In genomic region chr12:27814411-27814810, GRCh38 we compare ENCODE assay signal across 30 cellular contexts. TPM values are rescaled to one million over a fixed set of nuclear protein-coding genes. Genes with fewer than 3 reads are reported as not detected.
DNase-seq lines count a peak whose midpoint lies in the region; ATAC-seq and TF ChIP-seq lines count a peak whose summit lies in the region.
"Had no signal": no experiment of that assay in that cellular context is flagged by ENCODE, and none has a peak within 500 bp of the region (broad histone marks: within the 10 kb centered on the region; RNA-seq: fewer than 3 reads in every experiment).

No MANE protein-coding gene starts in this region.

- H3K4me1 ChIP-seq in IMR-90 (ENCODE audit: control insufficient read depth, insufficient read depth, low read length) (peaks cover 9% of the 10 kb centered on the region), foreskin keratinocyte (no peaks in the 10 kb centered on the region), mucosa of descending colon (ENCODE audit: low read depth) (no peaks in the 10 kb centered on the region)

- no peak overlapping the region for H4K8ac ChIP-seq in IMR-90 (ENCODE audit: low read depth in 2 of 2, low read length in 2 of 2)

- DNase-seq in Daoy (ENCODE audit: low read depth) (peak; percentile 9), IMR-90 (no peak), SK-MEL-5 (ENCODE audit: low read depth, low spot score) (peak; percentile 90), foreskin keratinocyte (peak; percentile 13 to 60), NCI-H2107 treated with DMSO at 0.1 percent for 48 hours (lab: John Stamatoyannopoulos, UW; ENCODE audit: unreplicated experiment) (no peak), mucosa of descending colon (no peak)
- no peak for DNase-seq in activated CD4-positive, alpha-beta T cell treated with anti-CD3 and anti-CD28 coated beads, Interleukin-2, amount 50 U/mL, for 1 hour
- DNase-seq: activated CD4-positive, alpha-beta T cell treated with anti-CD3 and anti-CD28 coated beads for 48 hours; activated CD8-positive, alpha-beta memory T cell treated with anti-CD3 and anti-CD28 coated beads for 24 hours; activated effector memory CD4-positive, alpha-beta T cell treated with Interleukin-2 at 50 U/mL for 16 hours; activated T-cell treated with anti-CD3 and anti-CD28 coated beads for 4 hours; cerebellar nuclear complex; dermis blood vessel endothelial cell; DMS79 treated with DMSO at 0.1 percent for 48 hours; MV-4-11; NCI-H1436 treated with DMSO at 0.1 percent for 48 hours; NCI-H2081 treated with DMSO at 0.1 percent for 48 hours; pancreas; SIG-M5; substantia nigra; SW 1271; T1000; WERI-Rb-1 had no signal

- H3K79me1 ChIP-seq in IMR-90 (ENCODE audit: low read depth in 1 of 2, low read length in 2 of 2) = no peaks in the 10 kb centered on the region

- H3K9me1 ChIP-seq in IMR-90 (ENCODE audit: insufficient read depth, low read length) = no peaks in the 10 kb centered on the region

- H3K23ac ChIP-seq in IMR-90 (ENCODE audit: low read depth, low read length) = no peak overlapping the region

- no peak overlapping the region for H2BK20ac ChIP-seq in IMR-90 (ENCODE audit: low read depth, low read length)

- TF ChIP-seq CTCF in IMR-90 (conservative IDR thresholded peaks at IDR 0.05; ENCODE audit: low read depth, low read length) = no peak
- TF ChIP-seq CTCF in foreskin keratinocyte (conservative IDR thresholded peaks at IDR 0.05) = no peak
- no peak for TF ChIP-seq CTCF in mucosa of descending colon (IDR thresholded peaks at IDR 0.05)

- dilution Hi-C loops in IMR-90 (cut with HindIII; ENCODE audit: low sequenced_read_pairs, unreplicated experiment) = no loop called here

- no peak for TF ChIP-seq POLR2A in IMR-90 (IDR thresholded peaks at IDR 0.05; ENCODE audit: low read depth, low read length)

- TF ChIP-seq RAD21 in IMR-90 (IDR thresholded peaks at IDR 0.05; ENCODE audit: low read length) = no peak

- H2AFZ ChIP-seq in IMR-90 (replicated peaks; ENCODE audit: low read length, poor library complexity) = no peak overlapping the region

- no peak overlapping the region for H2BK120ac ChIP-seq in IMR-90 (ENCODE audit: low read depth, low read length)

- H4K20me1 ChIP-seq in IMR-90 (ENCODE audit: insufficient read depth, low read length) = no peaks in the 10 kb centered on the region

- H3K27ac ChIP-seq in IMR-90 (ENCODE audit: insufficient read depth, low read length) = no peak overlapping the region
- H3K27ac ChIP-seq in foreskin keratinocyte = no peak overlapping the region
- H3K27ac ChIP-seq: pancreas, WERI-Rb-1 had no signal

- H3K4me2 ChIP-seq in IMR-90 (ENCODE audit: low read depth, low read length) = no peak overlapping the region

- H2AK5ac ChIP-seq in IMR-90 (ENCODE audit: low read depth, low read length) = no peak overlapping the region

- H2AK9ac ChIP-seq in IMR-90 (replicated peaks; ENCODE audit: low read depth, low read length, poor library complexity) = no peak overlapping the region

- no peak overlapping the region for H3K14ac ChIP-seq in IMR-90 (replicated peaks; ENCODE audit: low read depth, low read length)

- H3K9me3 ChIP-seq in IMR-90 (ENCODE audit: control insufficient read depth, insufficient read depth, low read length) (no peaks in the 10 kb centered on the region), mucosa of descending colon (no peaks in the 10 kb centered on the region)
- H3K9me3 ChIP-seq: pancreas had no signal

- no peak overlapping the region for H3K4ac ChIP-seq in IMR-90 (ENCODE audit: low read depth, low read length)

- CTCF ChIA-PET in IMR-90 (lab: Yijun Ruan, JAX) = no interaction called here

- intact Hi-C loops in IMR-90 (cut with micrococcal nuclease) (no loop called here), mucosa of descending colon (cut with DNase I, micrococcal nuclease) (no loop called here)

- no peak for ATAC-seq in IMR-90 (ENCODE audit: low read depth)
- peak; percentile 35 for ATAC-seq in foreskin keratinocyte
- no peak for ATAC-seq in mucosa of descending colon
- ATAC-seq: pancreas; stimulated activated memory B cell treated with anti-CD40 and anti-IgM and Interleukin-4, amounts not matched to agents 10 μg/mL and 1 μg/mL and 100 μg/mL, for 72 hours had no signal

- no peak overlapping the region for H4K5ac ChIP-seq in IMR-90 (ENCODE audit: low read depth, low read length)

- no peak overlapping the region for H3K56ac ChIP-seq in IMR-90 (ENCODE audit: extremely low read depth, insufficient read depth, low read length)

- BruUV-seq in IMR-90 (replicated peaks; lab: Mats Ljungman, UMichigan) = no TSS peak

- POLR2A ChIA-PET in IMR-90 (lab: Charles Lee; ENCODE audit: unreplicated experiment) = no interaction called here

- H3K27me3 ChIP-seq in IMR-90 (ENCODE audit: control insufficient read depth, insufficient read depth, low read length) (no peaks in the 10 kb centered on the region), foreskin keratinocyte (no peaks in the 10 kb centered on the region)
- H3K27me3 ChIP-seq: pancreas had no signal

- H3K4me3 ChIP-seq in IMR-90 (ENCODE audit: insufficient read depth, low read depth, low read length) (no peak overlapping the region), mucosa of descending colon (no peak overlapping the region)
- H3K4me3 ChIP-seq: pancreas had no signal

- no peak overlapping the region for H2BK5ac ChIP-seq in IMR-90 (ENCODE audit: low read depth, low read length, poor library complexity, severe bottlenecking)

- H4K91ac ChIP-seq in IMR-90 (ENCODE audit: insufficient read depth, low read depth, low read length) = no peak overlapping the region

- in situ Hi-C loops in IMR-90 (cut with MboI; ENCODE audit: low sequenced_read_pairs) (no loop called here), SK-MEL-5 (cut with HindIII; ENCODE audit: low pct_unique_long_range_greater_than_20kb, low sequenced_read_pairs) (no loop called here)

- H3K36me3 ChIP-seq in IMR-90 (ENCODE audit: control insufficient read depth, insufficient read depth, low read length) = no peaks in the 10 kb centered on the region
- H3K36me3 ChIP-seq in mucosa of descending colon (ENCODE audit: low read depth) = no peaks in the 10 kb centered on the region
- H3K36me3 ChIP-seq: pancreas, WERI-Rb-1 had no signal

- no peak overlapping the region for H2BK15ac ChIP-seq in IMR-90 (ENCODE audit: low read depth, low read length)

- WGBS in IMR-90 (ENCODE audit: extremely low coverage in 2 of 2, insufficient read length in 1 of 2), 2 experiments = no CpG with 5 or more reads among the region's 2 CpGs

- no peak overlapping the region for H3K9ac ChIP-seq in IMR-90 (ENCODE audit: low read depth, low read length)

- H3K18ac ChIP-seq in IMR-90 (ENCODE audit: low read depth, low read length) = no peak overlapping the region

TF ChIP-seq in IMR-90, 13 proteins besides CTCF, POLR2A, EP300 and RAD21:
- TF ChIP-seq FOS (IDR thresholded peaks at IDR 0.05; ENCODE audit: low read depth, low read length) = no peak
- peak; percentile 29; the same call in 1 of the 2 replicates for TF ChIP-seq USF2 (IDR thresholded peaks at IDR 0.05; ENCODE audit: low read depth, low read length)
- TF ChIP-seq MXI1 (IDR thresholded peaks at IDR 0.05; ENCODE audit: borderline replicate concordance, low read depth, low read length) = no peak
- TF ChIP-seq MAFK (IDR thresholded peaks at IDR 0.05; ENCODE audit: low read depth, low read length) = no peak

RNA-seq across cellular contexts. Expression of gene MANSC4, which starts 34.4 kb away (rescaled TPM):
- not detected in 2 replicates for total RNA-seq in Daoy (2014; rRNA removed; shearing (Covaris generic))
- not detected in 2 replicates for total RNA-seq in IMR-90 (2012; rRNA removed)
- not detected in 2 replicates for polyA plus RNA-seq in IMR-90 (2012; rRNA removed)
- polyA plus RNA-seq in IMR-90 (2012; cell fraction: cytosol; rRNA removed) = not detected in 2 replicates
- polyA plus RNA-seq in IMR-90 (2012; cell fraction: nucleus; rRNA removed; ENCODE audit: low replicate concordance) = 0.08 TPM in 1 of 2 replicates, not detected in the other
- 0.37 TPM in 1 of 2 replicates, not detected in the other for total RNA-seq in SK-MEL-5 (2014; rRNA removed; shearing (Covaris generic))
- polyA plus RNA-seq in SK-MEL-5 (2015; cell fraction: cytosol; rRNA removed) = not detected in 2 replicates
- polyA plus RNA-seq in SK-MEL-5 (2015; cell fraction: nucleus; rRNA removed) = not detected in 2 replicates
- total RNA-seq in foreskin keratinocyte = 0.20 and 0.25 TPM in 2 replicates
- polyA plus RNA-seq in foreskin keratinocyte = 0.10 and 0.14 TPM in 2 replicates
- not detected for total RNA-seq in mucosa of descending colon
- total RNA-seq: dermis blood vessel endothelial cell, glomerular endothelial cell, neural crest cell, renal cortical epithelial cell, skeletal muscle tissue had no signal
- polyA plus RNA-seq: CD14-positive monocyte, fibroblast of lung had no signal

RNA-seq across cellular contexts. Expression of gene KLHL42, which starts 34.4 kb away (rescaled TPM):
- 20.2 and 27.7 TPM in 2 replicates for total RNA-seq in Daoy (2014; rRNA removed; shearing (Covaris generic))
- 28.3 and 33.1 TPM in 2 replicates for total RNA-seq in IMR-90 (2012; rRNA removed)
- polyA plus RNA-seq in IMR-90 (2012; rRNA removed) = 16.0 and 16.7 TPM in 2 replicates
- polyA plus RNA-seq in IMR-90 (2012; cell fraction: cytosol; rRNA removed) = 5.9 and 12.5 TPM in 2 replicates
- 40.8 and 46.2 TPM in 2 replicates for polyA plus RNA-seq in IMR-90 (2012; cell fraction: nucleus; rRNA removed; ENCODE audit: low replicate concordance)
- 23.7 and 24.0 TPM in 2 replicates for total RNA-seq in SK-MEL-5 (2014; rRNA removed; shearing (Covaris generic))
- 18.1 and 20.4 TPM in 2 replicates for polyA plus RNA-seq in SK-MEL-5 (2015; cell fraction: cytosol; rRNA removed)
- polyA plus RNA-seq in SK-MEL-5 (2015; cell fraction: nucleus; rRNA removed) = 55.7 and 78.7 TPM in 2 replicates
- 27.8 and 30.5 TPM in 2 replicates for total RNA-seq in foreskin keratinocyte
- polyA plus RNA-seq in foreskin keratinocyte = 7.2 and 8.0 TPM in 2 replicates
- 10 to 100 TPM; 14.4 to 48.6 (median 24.0) TPM for total RNA-seq in mucosa of descending colon

Comparison
In these comparisons a context has a peak if more than half of its experiments do, and no peak if none do; other contexts are left out.
1. DNase-seq: peak in Daoy (single experiment), SK-MEL-5 (single experiment) and foreskin keratinocyte (2 of 2); none in IMR-90 (single experiment), activated CD4-positive, alpha-beta T cell treated with anti-CD3 and anti-CD28 coated beads, Interleukin-2, amount 50 U/mL, for 1 hour (single experiment), NCI-H2107 treated with DMSO at 0.1 percent for 48 hours (single experiment) and mucosa of descending colon (0 of 3).